10 cellular contexts compared by ENCODE assay signal in the genomic region with DNA sequence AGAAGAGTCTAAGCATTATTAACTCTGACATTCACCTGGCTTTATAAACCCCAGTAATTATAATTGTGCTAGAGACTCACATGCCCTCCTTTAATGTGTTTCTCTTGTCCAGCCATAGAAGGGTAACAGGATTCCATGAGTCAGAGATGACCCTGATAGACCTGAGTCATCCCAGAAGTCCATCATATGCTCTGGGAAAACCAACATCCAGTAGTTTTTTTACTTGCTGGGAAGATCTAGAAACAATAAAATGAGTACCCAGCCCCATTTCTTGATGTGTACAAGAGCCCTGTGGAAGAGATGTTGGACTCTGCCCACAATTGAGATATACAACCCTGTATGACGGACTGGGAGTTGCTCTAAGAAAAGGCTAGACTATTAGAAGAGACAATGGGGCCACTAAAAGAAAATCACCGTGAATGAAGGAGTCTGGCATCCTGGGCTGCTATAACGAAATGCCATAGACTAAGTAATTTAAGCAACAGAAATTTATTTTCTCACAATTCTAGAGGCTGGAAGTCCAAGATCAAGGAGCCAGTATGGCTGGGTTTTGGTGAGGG. TPM values are rescaled to one million over a fixed set of nuclear protein-coding genes. Genes with fewer than 3 reads are reported as not detected.
DNase-seq lines count a peak whose midpoint lies in the region; ATAC-seq, FAIRE-seq and TF ChIP-seq lines count a peak whose summit lies in the region.
"Had no signal": no experiment of that assay in that cellular context is flagged by ENCODE, and none has a peak within 500 bp of the region (broad histone marks: within the 10 kb centered on the region; RNA-seq: fewer than 3 reads in every experiment).

No MANE protein-coding gene starts in this region.

- H3K4me3 ChIP-seq in right cardiac atrium (ENCODE audit: low read length) = no peak overlapping the region

- H3K27me3 ChIP-seq in right cardiac atrium (ENCODE audit: control insufficient read depth, insufficient read depth) = no peaks in the 10 kb centered on the region

- no peak for ATAC-seq in right cardiac atrium

- FAIRE-seq in GM12892 (lab: Jason Lieb, UNC) = no peak
- FAIRE-seq: kidney had no signal

- intact Hi-C loops in right cardiac atrium (cut with DNase I) = no loop called here

- WGBS in right cardiac atrium = 88% methylated on average over 3 of the region's 3 CpGs

- H3K4me1 ChIP-seq in right cardiac atrium (ENCODE audit: control insufficient read depth, insufficient read depth, low read length) = no peaks in the 10 kb centered on the region

- H3K27ac ChIP-seq in right cardiac atrium (ENCODE audit: low read length) = no peak overlapping the region

- H3K9me3 ChIP-seq in right cardiac atrium (ENCODE audit: control insufficient read depth, low read length) = no peaks in the 10 kb centered on the region

- no peak for TF ChIP-seq POLR2A in GM12892 (IDR thresholded peaks at IDR 0.05; ENCODE audit: low read depth, low read length)

- DNase-seq in GM03348 (ENCODE audit: low spot score) (peak; percentile 60), T1000 (lab: John Stamatoyannopoulos, UW) (peak; percentile 12), fibroblast of the conjunctiva (ENCODE audit: low read depth) (peak; percentile 16), renal cortical epithelial cell (ENCODE audit: low read depth) (peak; percentile 94), right cardiac atrium (no peak), GM12892 (ENCODE audit: insufficient read length) (no peak), NCI-H2196 treated with DMSO at 0.1 percent for 48 hours (lab: John Stamatoyannopoulos, UW; ENCODE audit: unreplicated experiment) (no peak), SKM-1 (lab: John Stamatoyannopoulos, UW; ENCODE audit: unreplicated experiment) (no peak)
- DNase-seq: effector memory CD4-positive, alpha-beta T cell; kidney had no signal

RNA-seq across cellular contexts. Expression of gene THUMPD3, which starts 22.3 kb away (rescaled TPM):
- total RNA-seq in renal cortical epithelial cell = 51.4 and 75.0 TPM in 2 replicates
- 10 to 100 TPM; 43.9 to 46.6 (median 46.2) TPM for total RNA-seq in right cardiac atrium
- 29.0 TPM for polyA plus RNA-seq in right cardiac atrium
- polyA plus RNA-seq in GM12892 (2012; ENCODE audit: missing spikeins) = 45.9 TPM

RNA-seq across cellular contexts. Expression of gene SETD5, which starts 56.9 kb away (rescaled TPM):
- total RNA-seq in renal cortical epithelial cell (33.0 and 99.5 TPM in 2 replicates), right cardiac atrium (10 to 100 TPM; 64.4 to 73.6 (median 65.0) TPM)
- polyA plus RNA-seq in right cardiac atrium = 29.4 TPM
- 60.5 TPM for polyA plus RNA-seq in GM12892 (2012; ENCODE audit: missing spikeins)

Comparison
In these comparisons a context has a peak if more than half of its experiments do, and no peak if none do; other contexts are left out.
1. DNase-seq: peak in GM03348 (single experiment), T1000 (single experiment), fibroblast of the conjunctiva (single experiment) and renal cortical epithelial cell (single experiment); none in right cardiac atrium (0 of 3), GM12892 (single experiment), NCI-H2196 treated with DMSO at 0.1 percent for 48 hours (single experiment) and SKM-1 (single experiment).